ENCODE assay signal across 26 cellular contexts in genomic region chr2:164213916-164214315, GRCh38.
"Had no signal": no experiment of that assay in that cellular context is flagged by ENCODE, and none has a peak within 500 bp of the region (broad histone marks: within the 10 kb centered on the region; RNA-seq: fewer than 3 reads in every experiment).

No MANE protein-coding gene starts in this region.

- H3K27me3 ChIP-seq: colonic mucosa, gastroesophageal sphincter, heart left ventricle, hepatocyte, right atrium auricular region, spleen, testis, tibial artery had no signal

- H3K36me3 ChIP-seq: colonic mucosa, gastroesophageal sphincter, heart left ventricle, prostate gland, right atrium auricular region, spleen, tibial artery had no signal

- ATAC-seq: esophagus mucosa; gastroesophageal sphincter; heart left ventricle; left lobe of liver; naive thymus-derived CD8-positive, alpha-beta T cell; sciatic nerve; stimulated activated memory B cell treated with anti-CD40 and anti-IgM and Interleukin-4, amounts not matched to agents 10 μg/mL and 1 μg/mL and 100 μg/mL, for 72 hours; stimulated activated naive CD8-positive, alpha-beta T cell treated with anti-CD3 and anti-CD28 coated beads, Interleukin-15, Interleukin-2, amounts not matched to agents 100 U/mL and 50 U/mL, for 24 hours had no signal

- DNase-seq: colonic mucosa; effector CD8-positive, alpha-beta T cell; endodermal cell; foreskin fibroblast; heart left ventricle; kidney; mesenchymal stem cell; midbrain; naive thymus-derived CD8-positive, alpha-beta T cell; nephron progenitor cell; nucleus accumbens; spleen; stimulated activated CD4-positive, alpha-beta T cell treated with anti-CD3 and anti-CD28 coated beads, Interleukin-4, amount 100 ng/mL, for 4 hours; stimulated activated naive CD8-positive, alpha-beta T cell treated with anti-CD3 and anti-CD28 coated beads, Interleukin-15, Interleukin-2, amounts not matched to agents 100 U/mL and 50 U/mL, for 24 hours; substantia nigra; testis; tibial artery had no signal

- H3K4me3 ChIP-seq: colonic mucosa, gastroesophageal sphincter, heart left ventricle, hepatocyte, prostate gland, right atrium auricular region, skin epidermis, spleen, testis, tibial artery had no signal
